In genomic region chr6:90068264-90068663, GRCh38 we compare ENCODE assay signal across 9 cellular contexts.
DNase-seq lines count a peak whose midpoint lies in the region; FAIRE-seq and TF ChIP-seq lines count a peak whose summit lies in the region.
"Had no signal": no experiment of that assay in that cellular context is flagged by ENCODE, and none has a peak within 500 bp of the region (broad histone marks: within the 10 kb centered on the region; RNA-seq: fewer than 3 reads in every experiment).

No MANE protein-coding gene starts in this region.

- H3K14ac ChIP-seq in H1 (ENCODE audit: insufficient read length) = no peak overlapping the region

- H3K18ac ChIP-seq in H1 (ENCODE audit: extremely low read depth, low read length) = no peak overlapping the region

- peak overlapping the region; percentile 6 for H3K27ac Mint-ChIP-seq in activated naive CD4-positive, alpha-beta T cell treated with anti-CD3 and anti-CD28 coated beads, Interleukin-2, amount 10 ng/mL, durations not matched to agents 7 days and 5 days

- no peak overlapping the region for H2BK5ac ChIP-seq in H1 (ENCODE audit: low read depth, low read length)

- H3K27ac ChIP-seq in H1 (ENCODE audit: low read depth, low read length) = no peak overlapping the region
- H3K27ac ChIP-seq: skin epidermis had no signal

- H2BK20ac ChIP-seq in H1 (ENCODE audit: low read length) = no peak overlapping the region

- H3K4ac ChIP-seq in H1 (replicated peaks; ENCODE audit: insufficient read length, low read depth, low read length) = no peak overlapping the region

- TF ChIP-seq RAD21 in H1 (IDR thresholded peaks at IDR 0.05 in 1 of 2, conservative IDR thresholded peaks at IDR 0.05 in 1 of 2; ENCODE audit: low read depth in 2 of 2, low read length in 2 of 2) = no peak

- peaks cover 74% of the 10 kb centered on the region for H3K4me1 Mint-ChIP-seq in activated naive CD4-positive, alpha-beta T cell treated with anti-CD3 and anti-CD28 coated beads, Interleukin-2, amount 10 ng/mL, durations not matched to agents 7 days and 5 days

- DNase-seq in activated naive CD4-positive, alpha-beta T cell treated with anti-CD3 and anti-CD28 coated beads, Interleukin-2, amount 10 ng/mL, durations not matched to agents 7 days and 5 days = no peak
- no peak for DNase-seq in activated naive CD4-positive, alpha-beta T cell (lab: John Stamatoyannopoulos, UW)
- peak; percentile 57 for DNase-seq in OCI-M1 (lab: John Stamatoyannopoulos, UW)
- DNase-seq in H1 (ENCODE audit: low read depth in 1 of 2, low spot score in 2 of 2) = no peak
- peak; percentile 59 for DNase-seq in stimulated activated CD8-positive, alpha-beta memory T cell treated with anti-CD3 and anti-CD28 coated beads, Interleukin-4, amount 100 ng/mL, for 48 hours
- no peak for DNase-seq in KBM-7
- DNase-seq in mucosa of gallbladder (ENCODE audit: low spot score) = no peak
- no peak for DNase-seq in retina

- H3K23ac ChIP-seq in H1 (ENCODE audit: insufficient read length) = no peak overlapping the region

- no peak for TF ChIP-seq CTCF in H1 (IDR thresholded peaks at IDR 0.05; ENCODE audit: control extremely low read depth in 1 of 3, insufficient read depth in 1 of 3, low read depth in 1 of 3, low read length in 3 of 3)

- CTCF ChIA-PET in activated naive CD4-positive, alpha-beta T cell treated with anti-CD3 and anti-CD28 coated beads, Interleukin-2, amount 10 ng/mL, durations not matched to agents 7 days and 5 days (lab: Charles Lee) = interaction anchor here (0.5 to 1.7 kb wide), 4 partner anchors 88 to 125 kb away, joined by 3 to 5 read pairs (median 3); no protein-coding TSS in a partner anchor
- CTCF ChIA-PET in H1 (lab: Charles Lee; ENCODE audit: partially characterized antibody) = interaction anchor here (0.7 to 1.8 kb wide), 4 partner anchors 28 to 379 kb away, joined by 3 to 6 read pairs (median 3); no protein-coding TSS in a partner anchor

- H3K4me1 ChIP-seq in H1 (replicated peaks in 1 of 4; ENCODE audit: control insufficient read depth in 3 of 4, insufficient read depth in 4 of 4, low read length in 3 of 4) = peaks cover 0 to 5% (median 2%) of the 10 kb centered on the region in 4 experiments; a peak in 3 of 7 replicates

- peaks cover 2% of the 10 kb centered on the region for H3K9me3 Mint-ChIP-seq in activated naive CD4-positive, alpha-beta T cell treated with anti-CD3 and anti-CD28 coated beads, Interleukin-2, amount 10 ng/mL, durations not matched to agents 7 days and 5 days

- TF ChIP-seq EP300 in H1 (IDR thresholded peaks at IDR 0.05; ENCODE audit: borderline replicate concordance in 1 of 2, low read depth in 2 of 2, low read length in 2 of 2) = no peak

- no peak overlapping the region for H2AFZ ChIP-seq in H1 (ENCODE audit: low read length)

- H3K56ac ChIP-seq in H1 (replicated peaks; ENCODE audit: insufficient read length, low read depth, low read length) = no peak overlapping the region

- H3K23me2 ChIP-seq in H1 (ENCODE audit: low read depth, low read length) = no peaks in the 10 kb centered on the region

- peaks cover 64% of the 10 kb centered on the region for H3K36me3 Mint-ChIP-seq in activated naive CD4-positive, alpha-beta T cell treated with anti-CD3 and anti-CD28 coated beads, Interleukin-2, amount 10 ng/mL, durations not matched to agents 7 days and 5 days

- H3K9ac ChIP-seq in H1 (replicated peaks in 1 of 4; ENCODE audit: extremely low read depth in 1 of 4, low read depth in 3 of 4, low read length in 3 of 4) = no peak overlapping the region

- H2BK120ac ChIP-seq in H1 (replicated peaks; ENCODE audit: low read depth, low read length) = no peak overlapping the region

- no peak overlapping the region for H3K4me2 ChIP-seq in H1 (ENCODE audit: insufficient read depth in 1 of 2, low read depth in 2 of 2, low read length in 2 of 2)

- POLR2A ChIA-PET in H1 (lab: Charles Lee; ENCODE audit: partially characterized antibody) = no interaction called here

- H3K9me3 ChIP-seq in H1 (ENCODE audit: insufficient read depth in 2 of 2, low read depth in 1 of 2, low read length in 1 of 2) = no peaks in the 10 kb centered on the region

- H2AK5ac ChIP-seq in H1 (ENCODE audit: low read depth, low read length) = no peak overlapping the region

- peaks cover 0 to 1% (median 0%) of the 10 kb centered on the region in 4 experiments; a peak in 1 of 7 replicates for H3K27me3 ChIP-seq in H1 (replicated peaks in 1 of 4; ENCODE audit: control insufficient read depth in 3 of 4, extremely low read depth in 1 of 4, insufficient read depth in 3 of 4, low read length in 3 of 4)

- no peaks in the 10 kb centered on the region for H3K36me3 ChIP-seq in H1 (ENCODE audit: control insufficient read depth in 2 of 4, insufficient read depth in 4 of 4, low read length in 3 of 4)

- no peak overlapping the region for H4K5ac ChIP-seq in H1 (ENCODE audit: insufficient read length, low read depth, low read length)

- H2BK15ac ChIP-seq in H1 (ENCODE audit: low read length) = no peak overlapping the region

- H3K79me1 ChIP-seq in H1 (ENCODE audit: low read depth, low read length) = no peaks in the 10 kb centered on the region

- H3K4me3 ChIP-seq in H1 (ENCODE audit: extremely low read depth in 1 of 4, insufficient read depth in 2 of 4, low read depth in 3 of 4, low read length in 4 of 4) = no peak overlapping the region
- H3K4me3 ChIP-seq: skin epidermis had no signal

- no peak overlapping the region for H2BK12ac ChIP-seq in H1 (ENCODE audit: low read depth, low read length)

- H3K79me2 ChIP-seq in H1 (ENCODE audit: control insufficient read depth in 1 of 2, insufficient read depth in 2 of 2, low read length in 2 of 2) = no peaks in the 10 kb centered on the region

- no peaks in the 10 kb centered on the region for H3K27me3 Mint-ChIP-seq in activated naive CD4-positive, alpha-beta T cell treated with anti-CD3 and anti-CD28 coated beads, Interleukin-2, amount 10 ng/mL, durations not matched to agents 7 days and 5 days

- WGBS in H1 (ENCODE audit: extremely low coverage in 1 of 2, insufficient coverage in 1 of 2, insufficient read length in 1 of 2, insufficient replicate concordance in 2 of 2, low coverage in 1 of 2, low lambda C conversion rate in 2 of 2, missing lambda C conversion rate in 1 of 2), 2 experiments = 66% methylated on average over 2 of the region's 2 CpGs; no CpG with 5 or more reads in 1 of the 2 experiments

- no peak overlapping the region; the same call in 1 of the 2 replicates for H4K8ac ChIP-seq in H1 (ENCODE audit: extremely low read depth, insufficient read depth, low read length)

- in situ Hi-C loops in KBM-7 (cut with MboI; ENCODE audit: low pct_unique_long_range_greater_than_20kb, low sequenced_read_pairs) = no loop called here

- no peaks in the 10 kb centered on the region for H4K20me1 ChIP-seq in H1 (replicated peaks in 1 of 2; ENCODE audit: control insufficient read depth in 1 of 2, insufficient read depth in 2 of 2, low read length in 2 of 2)

- TF ChIP-seq POLR2A in H1 (IDR thresholded peaks at IDR 0.05; ENCODE audit: control extremely low read depth in 1 of 2, low read depth in 2 of 2, low read length in 2 of 2) = no peak

- FAIRE-seq in H1 (lab: Jason Lieb, UNC) = no peak

- no peak overlapping the region for H4K91ac ChIP-seq in H1 (replicated peaks; ENCODE audit: insufficient read length, low read length)

- no peak overlapping the region for H3K4me3 Mint-ChIP-seq in activated naive CD4-positive, alpha-beta T cell treated with anti-CD3 and anti-CD28 coated beads, Interleukin-2, amount 10 ng/mL, durations not matched to agents 7 days and 5 days

TF ChIP-seq in H1, 55 proteins besides CTCF, POLR2A, EP300 and RAD21:
- no peak for TF ChIP-seq YY1 (IDR thresholded peaks at IDR 0.05; ENCODE audit: low read depth, low read length)
- TF ChIP-seq JUND (IDR thresholded peaks at IDR 0.05; ENCODE audit: low read length) = peak; percentile 50; the same call in 1 of the 2 replicates

Comparison
In these comparisons a context has a peak if more than half of its experiments do, and no peak if none do; other contexts are left out.
1. DNase-seq: peak in OCI-M1 (single experiment) and stimulated activated CD8-positive, alpha-beta memory T cell treated with anti-CD3 and anti-CD28 coated beads, Interleukin-4, amount 100 ng/mL, for 48 hours (single experiment); none in activated naive CD4-positive, alpha-beta T cell treated with anti-CD3 and anti-CD28 coated beads, Interleukin-2, amount 10 ng/mL, durations not matched to agents 7 days and 5 days (single experiment), activated naive CD4-positive, alpha-beta T cell (0 of 4), H1 (0 of 2), KBM-7 (single experiment), mucosa of gallbladder (single experiment) and retina (single experiment).